1 cellular context compared by ENCODE assay signal in genomic region chr9:132670359-132670815, GRCh38.
TF ChIP-seq lines count a peak whose summit lies in the region.

Gene GTF3C4, plus strand, starts transcription at chr9:132670464. Its CDS starts 135 bp downstream, at chr9:132670599.

TF ChIP-seq in K562, 482 proteins besides CTCF, POLR2A, EP300 and RAD21 (continued from another document):
- TF ChIP-seq RBM39 (optimal IDR thresholded peaks at IDR 0.05; ENCODE audit: low read depth, low read length) (no peak), SIN3B (IDR thresholded peaks at IDR 0.05; ENCODE audit: low read depth) (peak; percentile 88), ATF1 (CRISPR knock-in tag; IDR thresholded peaks at IDR 0.05) (no peak), ATF1 (tag; IDR thresholded peaks at IDR 0.05) (peak; percentile 70; the same call in 1 of the 2 replicates), NEUROD1 (IDR thresholded peaks at IDR 0.05; ENCODE audit: borderline replicate concordance, low read depth, low read length, partially characterized antibody) (peak; percentile 38), HBP1 (CRISPR knock-in tag; IDR thresholded peaks at IDR 0.05) (no peak), ZBTB12 (CRISPR knock-in tag; IDR thresholded peaks at IDR 0.05) (peak; percentile 46; the same call in 1 of the 2 replicates), PHF8 (IDR thresholded peaks at IDR 0.05; ENCODE audit: borderline replicate concordance, low read length) (peak; percentile 30; the same call in 1 of the 2 replicates), ZNF644 (tag; IDR thresholded peaks at IDR 0.05; ENCODE audit: low read depth) (peak; percentile 5; the same call in 1 of the 2 replicates), TFAM (CRISPR knock-in tag; conservative IDR thresholded peaks at IDR 0.05) (no peak), ILF3 (IDR thresholded peaks at IDR 0.05; ENCODE audit: borderline replicate concordance) (no peak), NCOA2 (IDR thresholded peaks at IDR 0.05; ENCODE audit: partially characterized antibody in 2 of 2) (no peak), CAMTA2 (CRISPR knock-in tag; conservative IDR thresholded peaks at IDR 0.05) (no peak), NKRF (IDR thresholded peaks at IDR 0.05; ENCODE audit: borderline replicate concordance) (no peak), PML (IDR thresholded peaks at IDR 0.05; ENCODE audit: low read length) (0 out of 2 replicates have a peak, but pooled peaks have one; percentile 35), JUND (IDR thresholded peaks at IDR 0.05; ENCODE audit: borderline replicate concordance, low read depth, low read length) (0 out of 2 replicates have a peak, but pooled peaks have one; percentile 17), JUND (tag; IDR thresholded peaks at IDR 0.05; ENCODE audit: borderline replicate concordance, low read depth, low read length) (no peak), ZNF639 (CRISPR knock-in tag; conservative IDR thresholded peaks at IDR 0.05 in 1 of 2, IDR thresholded peaks at IDR 0.05 in 1 of 2) (0 out of 4 replicates have a peak, but pooled peaks of 1 of the 2 experiments have one; percentile 51), FOSL1 (tag; conservative IDR thresholded peaks at IDR 0.05) (0 out of 2 replicates have a peak, but pooled peaks have one; percentile 2), ZNF133 (CRISPR knock-in tag; IDR thresholded peaks at IDR 0.05) (no peak), POLR2AphosphoS5 (IDR thresholded peaks at IDR 0.05; ENCODE audit: control insufficient read depth, insufficient read depth, low read depth, low read length) (peak; percentile 16; the same call in 1 of the 2 replicates), E2F6 (IDR thresholded peaks at IDR 0.05; ENCODE audit: borderline replicate concordance in 1 of 2, extremely low read depth in 1 of 2, insufficient read depth in 1 of 2, insufficient read length in 1 of 2, low read depth in 1 of 2, low read length in 1 of 2, poor library complexity in 1 of 2, severe bottlenecking in 1 of 2) (peak in 1 of 2 experiments; percentile 81), ZNF764 (CRISPR knock-in tag; IDR thresholded peaks at IDR 0.05; ENCODE audit: low read depth) (0 out of 2 replicates have a peak, but pooled peaks have one; percentile 1), RBM22 (IDR thresholded peaks at IDR 0.05; ENCODE audit: low read depth, low read length, poor library complexity, severe bottlenecking) (peak; percentile 36), BMI1 (IDR thresholded peaks at IDR 0.05; ENCODE audit: low read length) (peak; percentile 78), ZFX (CRISPR knock-in tag; IDR thresholded peaks at IDR 0.05) (peak; percentile 80), ZNF224 (CRISPR knock-in tag; IDR thresholded peaks at IDR 0.05) (no peak), SAFB (IDR thresholded peaks at IDR 0.05; ENCODE audit: borderline replicate concordance, low read depth, low read length) (no peak), SUPT5H (IDR thresholded peaks at IDR 0.05) (peak; percentile 40; the same call in 1 of the 2 replicates), HCFC1 (IDR thresholded peaks at IDR 0.05; ENCODE audit: low read depth, low read length) (peak; percentile 81), MAZ (CRISPR knock-in tag; conservative IDR thresholded peaks at IDR 0.05 in 1 of 2, IDR thresholded peaks at IDR 0.05 in 1 of 2) (0 out of 4 replicates have a peak, but pooled peaks of 1 of the 2 experiments have one; percentile 37), BRD4 (IDR thresholded peaks at IDR 0.05) (peak; percentile 12; the same call in 1 of the 2 replicates), CSDE1 (IDR thresholded peaks at IDR 0.05) (peak in 1 of 2 experiments; percentile 94; a peak in 2 of 4 replicates), NFE2 (IDR thresholded peaks at IDR 0.05; ENCODE audit: low read depth) (0 out of 2 replicates have a peak, but pooled peaks have one; percentile 8), MYC (IDR thresholded peaks at IDR 0.05; ENCODE audit: low read depth, low read length) (no peak; the same call in none of the 2 replicates), MYC (CRISPR knock-in tag; IDR thresholded peaks at IDR 0.05; ENCODE audit: borderline replicate concordance, low read depth) (no peak), SMAD2 (IDR thresholded peaks at IDR 0.05; ENCODE audit: low read depth, low read length) (no peak), OTX1 (CRISPR knock-in tag; IDR thresholded peaks at IDR 0.05) (no peak), MAX (CRISPR knock-in tag; IDR thresholded peaks at IDR 0.05) (no peak), ZBTB49 (CRISPR knock-in tag; IDR thresholded peaks at IDR 0.05; ENCODE audit: borderline replicate concordance) (no peak), ELK1 (CRISPR knock-in tag; IDR thresholded peaks at IDR 0.05) (no peak), CCAR2 (IDR thresholded peaks at IDR 0.05; ENCODE audit: low read depth, low read length) (no peak), BRCA1 (IDR thresholded peaks at IDR 0.05) (no peak), BRCA1 (CRISPR knock-in tag; IDR thresholded peaks at IDR 0.05) (no peak), RB1 (IDR thresholded peaks at IDR 0.05; ENCODE audit: low read depth) (peak; percentile 56; the same call in 1 of the 2 replicates), MTA1 (IDR thresholded peaks at IDR 0.05; ENCODE audit: borderline replicate concordance) (peak; percentile 97), POLR2G (IDR thresholded peaks at IDR 0.05; ENCODE audit: low read depth, low read length) (peak; percentile 77), CREM (IDR thresholded peaks at IDR 0.05; ENCODE audit: low read depth) (peak; percentile 89), RFX1 (IDR thresholded peaks at IDR 0.05) (peak; percentile 99), C11orf30 (IDR thresholded peaks at IDR 0.05; ENCODE audit: low read depth) (peak; percentile 91), ZNF282 (CRISPR knock-in tag; IDR thresholded peaks at IDR 0.05) (no peak), MLX (CRISPR knock-in tag; conservative IDR thresholded peaks at IDR 0.05) (no peak), FOXA3 (CRISPR knock-in tag; conservative IDR thresholded peaks at IDR 0.05 in 1 of 2, IDR thresholded peaks at IDR 0.05 in 1 of 2) (no peak), KAT7 (CRISPR knock-in tag; IDR thresholded peaks at IDR 0.05; ENCODE audit: borderline replicate concordance) (peak; percentile 55; the same call in 1 of the 2 replicates), PHF20 (IDR thresholded peaks at IDR 0.05; ENCODE audit: partially characterized antibody) (peak; percentile 83), DIDO1 (tag; IDR thresholded peaks at IDR 0.05; ENCODE audit: low read depth) (peak; percentile 55; the same call in 1 of the 2 replicates), PCBP1 (IDR thresholded peaks at IDR 0.05; ENCODE audit: low read depth, low read length, poor library complexity, severe bottlenecking) (peak; percentile 27), POU5F1 (IDR thresholded peaks at IDR 0.05; ENCODE audit: borderline replicate concordance, low read depth, low read length, partially characterized antibody) (peak; percentile 0), NR2C2 (CRISPR knock-in tag; IDR thresholded peaks at IDR 0.05) (no peak), NR2C2 (tag; IDR thresholded peaks at IDR 0.05) (peak; percentile 3; the same call in 1 of the 2 replicates), HDAC1 (IDR thresholded peaks at IDR 0.05) (peak in 1 of 2 experiments; percentile 35; a peak in 1 of 4 replicates), EP400 (IDR thresholded peaks at IDR 0.05) (0 out of 2 replicates have a peak, but pooled peaks have one; percentile 90), ZBTB7A (IDR thresholded peaks at IDR 0.05; ENCODE audit: borderline replicate concordance, control insufficient read depth, low read depth, low read length) (peak; percentile 67), MYNN (IDR thresholded peaks at IDR 0.05) (no peak), MYNN (CRISPR knock-in tag; IDR thresholded peaks at IDR 0.05) (no peak), CREB1 (IDR thresholded peaks at IDR 0.05) (peak; percentile 71; the same call in 1 of the 2 replicates), CREB1 (CRISPR knock-in tag; IDR thresholded peaks at IDR 0.05) (peak; percentile 62), CXXC5 (CRISPR knock-in tag; IDR thresholded peaks at IDR 0.05) (peak; percentile 95), ZZZ3 (IDR thresholded peaks at IDR 0.05) (0 out of 2 replicates have a peak, but pooled peaks have one; percentile 20), CHD1 (IDR thresholded peaks at IDR 0.05; ENCODE audit: low read length) (no peak)
TF ChIP-seq in K562: peak in this region for 45.
